ENCODE assay signal across 1 cellular context in genomic region chr11:75815345-75815983, GRCh38.
TF ChIP-seq lines count a peak whose summit lies in the region.

No MANE protein-coding gene starts in this region.

TF ChIP-seq in K562, 482 proteins besides CTCF, POLR2A, EP300 and RAD21 (continued from another document and continues in another):
- TF ChIP-seq RBM34 (IDR thresholded peaks at IDR 0.05; ENCODE audit: borderline replicate concordance, insufficient read depth, low read length) (0 out of 2 replicates have a peak, but pooled peaks have one; percentile 87), PHTF2 (CRISPR knock-in tag; IDR thresholded peaks at IDR 0.05) (no peak), ELK1 (CRISPR knock-in tag; IDR thresholded peaks at IDR 0.05) (no peak), MCM3 (IDR thresholded peaks at IDR 0.05) (no peak), CTBP1 (IDR thresholded peaks at IDR 0.05; ENCODE audit: borderline replicate concordance) (no peak), SNRNP70 (optimal IDR thresholded peaks at IDR 0.05; ENCODE audit: low read depth, low read length) (no peak), TBL1XR1 (IDR thresholded peaks at IDR 0.05; ENCODE audit: low read length in 2 of 2) (no peak), ZNF174 (CRISPR knock-in tag; IDR thresholded peaks at IDR 0.05) (no peak), E2F6 (IDR thresholded peaks at IDR 0.05; ENCODE audit: borderline replicate concordance in 1 of 2, extremely low read depth in 1 of 2, insufficient read depth in 1 of 2, insufficient read length in 1 of 2, low read depth in 1 of 2, low read length in 1 of 2, poor library complexity in 1 of 2, severe bottlenecking in 1 of 2) (peak in 1 of 2 experiments; percentile 3), JUN (IDR thresholded peaks at IDR 0.05; ENCODE audit: borderline replicate concordance, low read depth, low read length) (no peak), JUN (CRISPR knock-in tag; IDR thresholded peaks at IDR 0.05; ENCODE audit: borderline replicate concordance) (no peak), NONO (IDR thresholded peaks at IDR 0.05; ENCODE audit: low read depth in 2 of 2, low read length in 1 of 2) (peak; percentile 54 to 60; a peak in 3 of 4 replicates), HNRNPK (IDR thresholded peaks at IDR 0.05; ENCODE audit: low read depth, low read length, poor library complexity, severe bottlenecking) (no peak), ARHGAP35 (IDR thresholded peaks at IDR 0.05; ENCODE audit: partially characterized antibody) (no peak), ARID3B (CRISPR knock-in tag; IDR thresholded peaks at IDR 0.05; ENCODE audit: borderline replicate concordance) (no peak), ZBTB7A (IDR thresholded peaks at IDR 0.05; ENCODE audit: borderline replicate concordance, control insufficient read depth, low read depth, low read length) (peak; percentile 70), KDM2B (CRISPR knock-in tag; IDR thresholded peaks at IDR 0.05) (no peak), HOXB6 (CRISPR knock-in tag; IDR thresholded peaks at IDR 0.05; ENCODE audit: borderline replicate concordance) (no peak), POLR2AphosphoS5 (IDR thresholded peaks at IDR 0.05; ENCODE audit: control insufficient read depth, insufficient read depth, low read depth, low read length) (no peak), ZNF217 (CRISPR knock-in tag; IDR thresholded peaks at IDR 0.05) (no peak), POLR2G (IDR thresholded peaks at IDR 0.05; ENCODE audit: low read depth, low read length) (peak; percentile 79), PURB (CRISPR knock-in tag; IDR thresholded peaks at IDR 0.05; ENCODE audit: low read depth) (no peak), ARID1B (IDR thresholded peaks at IDR 0.05) (no peak), MLLT1 (IDR thresholded peaks at IDR 0.05) (no peak), RBM15 (IDR thresholded peaks at IDR 0.05; ENCODE audit: insufficient read depth, low read length) (no peak), E2F8 (IDR thresholded peaks at IDR 0.05; ENCODE audit: low read depth, partially characterized antibody) (no peak), RB1 (IDR thresholded peaks at IDR 0.05; ENCODE audit: low read depth) (peak; percentile 52), EP400 (IDR thresholded peaks at IDR 0.05) (peak; percentile 3; the same call in 1 of the 2 replicates), MAZ (CRISPR knock-in tag; conservative IDR thresholded peaks at IDR 0.05 in 1 of 2, IDR thresholded peaks at IDR 0.05 in 1 of 2) (peak in 1 of 2 experiments; percentile 51; a peak in 2 of 4 replicates), YY1 (IDR thresholded peaks at IDR 0.05; ENCODE audit: borderline replicate concordance in 1 of 3, control insufficient read depth in 1 of 3, extremely low read depth in 1 of 3, insufficient read depth in 3 of 3, insufficient read length in 1 of 3, insufficient replicate concordance in 2 of 3, low read depth in 1 of 3, low read length in 2 of 3) (peak in 1 of 3 experiments; percentile 38), ZNF511 (CRISPR knock-in tag; IDR thresholded peaks at IDR 0.05) (0 out of 2 replicates have a peak, but pooled peaks have one; percentile 36), ZBTB17 (CRISPR knock-in tag; IDR thresholded peaks at IDR 0.05) (no peak), HMGN3 (IDR thresholded peaks at IDR 0.05; ENCODE audit: borderline replicate concordance, extremely low read depth, insufficient read length, low read depth, low read length) (peak; percentile 30), MCM5 (IDR thresholded peaks at IDR 0.05; ENCODE audit: low read depth) (no peak), HMG20B (CRISPR knock-in tag; IDR thresholded peaks at IDR 0.05) (no peak), CBX5 (IDR thresholded peaks at IDR 0.05; ENCODE audit: borderline replicate concordance, low read depth) (no peak), SP1 (CRISPR knock-in tag; IDR thresholded peaks at IDR 0.05) (no peak), ATF2 (CRISPR knock-in tag; IDR thresholded peaks at IDR 0.05) (no peak), PHF21A (IDR thresholded peaks at IDR 0.05; ENCODE audit: borderline replicate concordance, low read depth) (no peak), CBX1 (IDR thresholded peaks at IDR 0.05; ENCODE audit: low read depth) (0 out of 2 replicates have a peak, but pooled peaks have one; percentile 17), ZNF766 (CRISPR knock-in tag; conservative IDR thresholded peaks at IDR 0.05) (no peak), ZFX (CRISPR knock-in tag; IDR thresholded peaks at IDR 0.05) (peak; percentile 73), TRIM24 (IDR thresholded peaks at IDR 0.05) (no peak), TEAD1 (CRISPR knock-in tag; IDR thresholded peaks at IDR 0.05) (no peak), KLF16 (IDR thresholded peaks at IDR 0.05) (no peak), ETS2 (tag; IDR thresholded peaks at IDR 0.05; ENCODE audit: borderline replicate concordance, poor library complexity, severe bottlenecking) (no peak), PHF20 (IDR thresholded peaks at IDR 0.05; ENCODE audit: partially characterized antibody) (peak; percentile 10), GATAD2B (IDR thresholded peaks at IDR 0.05; ENCODE audit: borderline replicate concordance) (no peak), ZNF778 (CRISPR knock-in tag; IDR thresholded peaks at IDR 0.05) (no peak), ELF1 (tag; IDR thresholded peaks at IDR 0.05) (no peak), HBP1 (CRISPR knock-in tag; IDR thresholded peaks at IDR 0.05) (no peak), SRSF7 (optimal IDR thresholded peaks at IDR 0.05; ENCODE audit: low read depth, low read length) (no peak), REST (CRISPR knock-in tag; IDR thresholded peaks at IDR 0.05; ENCODE audit: low read depth) (no peak)
